ENCODE assay signal across 8 cellular contexts in genomic region chr5:177546262-177546741, GRCh38. TPM values are rescaled to one million over a fixed set of nuclear protein-coding genes. Genes with fewer than 3 reads are reported as not detected.
A peak's percentile ranks its signal among the peaks of the same experiment; 100 is the strongest.
DNase-seq lines count a peak whose midpoint lies in the region; ATAC-seq and TF ChIP-seq lines count a peak whose summit lies in the region.

No MANE protein-coding gene starts in this region.

- TF ChIP-seq CTCF in dorsolateral prefrontal cortex (IDR thresholded peaks at IDR 0.05 in 54 of 56, conservative IDR thresholded peaks at IDR 0.05 in 2 of 56; ENCODE audit: low read depth in 1 of 56, partially characterized antibody in 56 of 56): no peak

- DNase-seq in DMS 273 (lab: John Stamatoyannopoulos, UW; ENCODE audit: unreplicated experiment) (peak; percentile 84), NOMO-1 (lab: John Stamatoyannopoulos, UW; ENCODE audit: unreplicated experiment in 2 of 2) (peak; percentile 60 to 80), dorsolateral prefrontal cortex (peak in 1 of 10 donors; percentile 39), midbrain (lab: John Stamatoyannopoulos, UW) (peak; percentile 27), NCI-H524 treated with DMSO at 0.1 percent for 48 hours (lab: John Stamatoyannopoulos, UW) (no peak), NCI-H2227 treated with DMSO at 0.1 percent for 48 hours (lab: John Stamatoyannopoulos, UW) (no peak), GM19240 (ENCODE audit: insufficient read length, low spot score) (no peak)

- ATAC-seq in GM21737 (IDR thresholded peaks at IDR 0.05; ENCODE audit: unreplicated experiment): no peak

- peak overlapping the region in 5 of 59 donors; percentile 1 to 12 (median 11) for H3K4me3 ChIP-seq in dorsolateral prefrontal cortex

- intact Hi-C loops in dorsolateral prefrontal cortex (cut with DNase I): no loop called here

- H3K27me3 ChIP-seq in dorsolateral prefrontal cortex: no peaks in the 10 kb centered on the region

- H3K27ac ChIP-seq in dorsolateral prefrontal cortex: peak overlapping the region in 57 of 59 donors; percentile 12 to 94 (median 75)

RNA-seq across cellular contexts. Expression of gene FAM193B, which starts 8.1 kb away (rescaled TPM):
- 100 to 1,000 TPM in 113 of 120 experiments, 10 to 100 TPM in 7; 91.8 to 259 (median 127) TPM for total RNA-seq in dorsolateral prefrontal cortex

RNA-seq across cellular contexts. Expression of gene DDX41, which starts 29.5 kb away (rescaled TPM):
- total RNA-seq in dorsolateral prefrontal cortex: 100 to 1,000 TPM in 41 of 120 experiments, 10 to 100 TPM in 79; 59.7 to 128 (median 92.7) TPM

RNA-seq across cellular contexts. Expression of gene DOK3, which starts 36.7 kb away (rescaled TPM):
- 10 to 100 TPM in 81 of 120 experiments, 1 to 10 TPM in 39; 4.4 to 26.7 (median 11.1) TPM for total RNA-seq in dorsolateral prefrontal cortex

RNA-seq across cellular contexts. Expression of gene TMED9, which starts 45.7 kb away (rescaled TPM):
- 10 to 100 TPM; 47.5 to 89.0 (median 63.8) TPM for total RNA-seq in dorsolateral prefrontal cortex

RNA-seq across cellular contexts. Expression of gene PDLIM7, which starts 48.9 kb away (rescaled TPM):
- 10 to 100 TPM; 12.0 to 88.0 (median 35.5) TPM for total RNA-seq in dorsolateral prefrontal cortex

Comparison
In these comparisons a context has a peak if more than half of its experiments do, and no peak if none do; other contexts are left out.
1. DNase-seq: peak in DMS 273 (single experiment), NOMO-1 (2 of 2) and midbrain (single experiment); none in NCI-H524 treated with DMSO at 0.1 percent for 48 hours (single experiment), NCI-H2227 treated with DMSO at 0.1 percent for 48 hours (single experiment) and GM19240 (single experiment).